In genomic region chr20:51142448-51142847, GRCh38 we compare ENCODE assay signal across 20 cellular contexts.
"Had no signal": no experiment of that assay in that cellular context is flagged by ENCODE, and none has a peak within 500 bp of the region (broad histone marks: within the 10 kb centered on the region; RNA-seq: fewer than 3 reads in every experiment).

No MANE protein-coding gene starts in this region.

- H3K36me3 ChIP-seq: esophagus muscularis mucosa, gastroesophageal sphincter, heart left ventricle, neural progenitor cell, stomach, upper lobe of left lung had no signal

- H3K4me1 Mint-ChIP-seq: activated CD4-positive, alpha-beta T cell treated with anti-CD3 and anti-CD28 coated beads for 36 hours; activated naive CD8-positive, alpha-beta T cell treated with anti-CD3 and anti-CD28 coated beads for 36 hours; naive thymus-derived CD4-positive, alpha-beta T cell; stimulated activated effector memory CD8-positive, alpha-beta T cell treated with anti-CD3 and anti-CD28 coated beads, Interleukin-12 subunit alpha, Interleukin-12 subunit beta, amount 100 ng/mL, for 72 hours; T-helper 17 cell; WTC11 had no signal

- H3K27ac ChIP-seq: esophagus muscularis mucosa, gastroesophageal sphincter, heart left ventricle, neural progenitor cell, stomach, upper lobe of left lung had no signal

- H3K4me3 ChIP-seq: esophagus muscularis mucosa, gastroesophageal sphincter, heart left ventricle, neural progenitor cell, stomach, upper lobe of left lung had no signal

- H3K27ac Mint-ChIP-seq: activated CD4-positive, alpha-beta T cell treated with anti-CD3 and anti-CD28 coated beads for 36 hours; activated naive CD8-positive, alpha-beta T cell treated with anti-CD3 and anti-CD28 coated beads for 36 hours; activated T-helper 1 cell treated with anti-CD3 and anti-CD28 coated beads, Interleukin-12 subunit alpha, Interleukin-12 subunit beta, Interleukin-2, Interleukin-4 antibody, amounts not matched to agents 30 ng/mL and 10 ng/mL and 1 ng/mL, durations not matched to agents 14 hours and 24 hours and 36 hours; naive thymus-derived CD4-positive, alpha-beta T cell; neural progenitor cell; stimulated activated effector memory CD8-positive, alpha-beta T cell treated with anti-CD3 and anti-CD28 coated beads, Interleukin-12 subunit alpha, Interleukin-12 subunit beta, amount 100 ng/mL, for 72 hours; T-helper 17 cell; WTC11 had no signal

- H3K27me3 ChIP-seq: neural progenitor cell, upper lobe of left lung had no signal

- H2AFZ ChIP-seq: neural progenitor cell had no signal

- H3K4me3 Mint-ChIP-seq: activated CD4-positive, alpha-beta T cell treated with anti-CD3 and anti-CD28 coated beads for 36 hours; activated naive CD8-positive, alpha-beta T cell treated with anti-CD3 and anti-CD28 coated beads for 36 hours; activated T-helper 1 cell treated with anti-CD3 and anti-CD28 coated beads, Interleukin-12 subunit alpha, Interleukin-12 subunit beta, Interleukin-2, Interleukin-4 antibody, amounts not matched to agents 30 ng/mL and 10 ng/mL and 1 ng/mL, durations not matched to agents 14 hours and 24 hours and 36 hours; naive thymus-derived CD4-positive, alpha-beta T cell; neural progenitor cell; stimulated activated effector memory CD8-positive, alpha-beta T cell treated with anti-CD3 and anti-CD28 coated beads, Interleukin-12 subunit alpha, Interleukin-12 subunit beta, amount 100 ng/mL, for 72 hours; T-helper 17 cell; WTC11 had no signal

- H3K36me3 Mint-ChIP-seq: activated naive CD8-positive, alpha-beta T cell treated with anti-CD3 and anti-CD28 coated beads for 36 hours; naive thymus-derived CD4-positive, alpha-beta T cell; neural progenitor cell; stimulated activated effector memory CD8-positive, alpha-beta T cell treated with anti-CD3 and anti-CD28 coated beads, Interleukin-12 subunit alpha, Interleukin-12 subunit beta, amount 100 ng/mL, for 72 hours had no signal

- DNase-seq: activated CD4-positive, alpha-beta T cell treated with anti-CD3 and anti-CD28 coated beads for 36 hours; activated CD4-positive, alpha-beta T cell treated with anti-CD3 and anti-CD28 coated beads, Interleukin-2, amount 50 U/mL, for 48 hours; activated naive CD8-positive, alpha-beta T cell treated with anti-CD3 and anti-CD28 coated beads for 36 hours; activated T-cell treated with anti-CD3 and anti-CD28 coated beads for 4 hours; amniotic stem cell; central memory CD4-positive, alpha-beta T cell; heart left ventricle; left ventricle myocardium superior; naive thymus-derived CD4-positive, alpha-beta T cell; stimulated activated CD4-positive, alpha-beta T cell treated with anti-CD3 and anti-CD28 coated beads, Interleukin-4, amount 100 ng/mL, for 24 hours; stomach; T-helper 17 cell; upper lobe of left lung had no signal

- H3K4me2 ChIP-seq: neural progenitor cell had no signal

- ATAC-seq: activated CD4-positive, alpha-beta T cell treated with anti-CD3 and anti-CD28 coated beads for 36 hours; gastroesophageal sphincter; heart left ventricle; left ventricle myocardium superior; naive thymus-derived CD4-positive, alpha-beta T cell; sciatic nerve; stimulated activated effector memory CD8-positive, alpha-beta T cell treated with anti-CD3 and anti-CD28 coated beads, Interleukin-12 subunit alpha, Interleukin-12 subunit beta, amount 100 ng/mL, for 72 hours; T-helper 17 cell; WTC11 had no signal

- H3K4me1 ChIP-seq: esophagus muscularis mucosa, gastroesophageal sphincter, heart left ventricle, neural progenitor cell, stomach, upper lobe of left lung had no signal

- H3K9ac ChIP-seq: neural progenitor cell had no signal
